1 cellular context compared by ENCODE assay signal in genomic region chr22:44225812-44226211, GRCh38.
TF ChIP-seq lines count a peak whose summit lies in the region.

No MANE protein-coding gene starts in this region.

TF ChIP-seq in H1, 55 proteins besides CTCF, POLR2A, EP300 and RAD21 (continued from another document):
- TF ChIP-seq NRF1 (IDR thresholded peaks at IDR 0.05; ENCODE audit: low read depth, low read length) (no peak), E2F6 (IDR thresholded peaks at IDR 0.05) (no peak), USF2 (IDR thresholded peaks at IDR 0.05; ENCODE audit: low read length) (no peak), PHF8 (conservative IDR thresholded peaks at IDR 0.05; ENCODE audit: low read depth, low read length) (no peak), TAF1 (IDR thresholded peaks at IDR 0.05; ENCODE audit: low read depth, low read length) (no peak), CHD1 (IDR thresholded peaks at IDR 0.05; ENCODE audit: low read depth, low read length) (no peak), RNF2 (IDR thresholded peaks at IDR 0.05; ENCODE audit: borderline replicate concordance, low read depth, low read length, missing control alignments, poor library complexity, severe bottlenecking) (no peak)
